ENCODE assay signal across 29 cellular contexts in genomic region chr3:144553301-144553700, GRCh38.
"Had no signal": no experiment of that assay in that cellular context is flagged by ENCODE, and none has a peak within 500 bp of the region (broad histone marks: within the 10 kb centered on the region; RNA-seq: fewer than 3 reads in every experiment).

No MANE protein-coding gene starts in this region.

- H3K36me3 ChIP-seq: pancreas, prostate gland, stomach, thyroid gland, upper lobe of right lung had no signal

- H3K27ac ChIP-seq: body of pancreas, pancreas, prostate gland, stomach, thyroid gland, upper lobe of right lung had no signal

- DNase-seq: activated CD4-positive, alpha-beta T cell treated with anti-CD3 and anti-CD28 coated beads for 4 hours; activated CD4-positive, alpha-beta T cell treated with anti-CD3 and anti-CD28 coated beads, Interleukin-2, amount 50 U/mL, for 4 hours; activated naive CD4-positive, alpha-beta T cell; activated T-cell treated with anti-CD3 and anti-CD28 coated beads for 4 hours; activated T-cell treated with anti-CD3 and anti-CD28 coated beads, Interleukin-2, amount 50 U/mL, for 72 hours; aorta; body of pancreas; dermis blood vessel endothelial cell; effector CD8-positive, alpha-beta T cell; left cardiac atrium; left ventricle myocardium superior; naive thymus-derived CD4-positive, alpha-beta T cell; nucleus accumbens; pancreas; retina; stimulated activated CD4-positive, alpha-beta T cell treated with anti-CD3 and anti-CD28 coated beads, Interleukin-15, amount 100 ng/mL, for 24 hours; stimulated activated CD4-positive, alpha-beta T cell treated with anti-CD3 and anti-CD28 coated beads, Interleukin-2, amount 100 ng/mL, for 24 hours; stimulated activated naive B cell treated with anti-CD40 and anti-IgM and Interleukin-4, amounts not matched to agents 10 μg/mL and 1 μg/mL and 100 μg/mL, for 72 hours; stomach; T1000; thyroid gland; upper lobe of right lung had no signal

- H3K4me3 Mint-ChIP-seq: activated naive CD8-positive, alpha-beta T cell; activated T-cell treated with anti-CD3 and anti-CD28 coated beads, Interleukin-2, amount 50 U/mL, for 72 hours; mesothelial cell of epicardium; naive thymus-derived CD4-positive, alpha-beta T cell; stimulated activated naive B cell treated with anti-CD40 and anti-IgM and Interleukin-4, amounts not matched to agents 10 μg/mL and 1 μg/mL and 100 μg/mL, for 72 hours; T-helper 1 cell treated with Interleukin-12 subunit alpha and Interleukin-12 subunit beta and Interleukin-4 antibody, amounts not matched to agents 30 μg/mL and 1 μg/mL, for 36 hours had no signal

- ATAC-seq: activated T-cell treated with anti-CD3 and anti-CD28 coated beads, Interleukin-2, amount 50 U/mL, for 72 hours; body of pancreas; left cardiac atrium; left ventricle myocardium superior; naive thymus-derived CD4-positive, alpha-beta T cell; pancreas; stimulated activated naive B cell treated with anti-CD40 and anti-IgM and Interleukin-4, amounts not matched to agents 10 μg/mL and 1 μg/mL and 100 μg/mL, for 72 hours; upper lobe of right lung had no signal

- FAIRE-seq: colon, frontal cortex, keratinocyte, pancreas had no signal

- H3K4me1 ChIP-seq: body of pancreas, pancreas, prostate gland, stomach, thyroid gland, upper lobe of right lung had no signal

- H3K9me3 ChIP-seq: body of pancreas, pancreas, prostate gland, stomach, thyroid gland, upper lobe of right lung had no signal

- H3K36me3 Mint-ChIP-seq: activated naive CD8-positive, alpha-beta T cell; mesothelial cell of epicardium; naive thymus-derived CD4-positive, alpha-beta T cell; stimulated activated naive B cell treated with anti-CD40 and anti-IgM and Interleukin-4, amounts not matched to agents 10 μg/mL and 1 μg/mL and 100 μg/mL, for 72 hours had no signal

- H3K27ac Mint-ChIP-seq: activated naive CD8-positive, alpha-beta T cell; activated T-cell treated with anti-CD3 and anti-CD28 coated beads, Interleukin-2, amount 50 U/mL, for 72 hours; naive thymus-derived CD4-positive, alpha-beta T cell; stimulated activated naive B cell treated with anti-CD40 and anti-IgM and Interleukin-4, amounts not matched to agents 10 μg/mL and 1 μg/mL and 100 μg/mL, for 72 hours; T-helper 1 cell treated with Interleukin-12 subunit alpha and Interleukin-12 subunit beta and Interleukin-4 antibody, amounts not matched to agents 30 μg/mL and 1 μg/mL, for 36 hours had no signal

- H3K9me3 Mint-ChIP-seq: mesothelial cell of epicardium; stimulated activated naive B cell treated with anti-CD40 and anti-IgM and Interleukin-4, amounts not matched to agents 10 μg/mL and 1 μg/mL and 100 μg/mL, for 72 hours; T-helper 1 cell treated with Interleukin-12 subunit alpha and Interleukin-12 subunit beta and Interleukin-4 antibody, amounts not matched to agents 30 μg/mL and 1 μg/mL, for 36 hours had no signal

- H3K4me3 ChIP-seq: body of pancreas, pancreas, prostate gland, stomach, thyroid gland, upper lobe of right lung had no signal

- H3K27me3 ChIP-seq: body of pancreas, pancreas, stomach, thyroid gland, upper lobe of right lung had no signal

- H3K27me3 Mint-ChIP-seq: activated naive CD8-positive, alpha-beta T cell; naive thymus-derived CD4-positive, alpha-beta T cell; stimulated activated naive B cell treated with anti-CD40 and anti-IgM and Interleukin-4, amounts not matched to agents 10 μg/mL and 1 μg/mL and 100 μg/mL, for 72 hours had no signal

- H3K4me1 Mint-ChIP-seq: naive thymus-derived CD4-positive, alpha-beta T cell; stimulated activated naive B cell treated with anti-CD40 and anti-IgM and Interleukin-4, amounts not matched to agents 10 μg/mL and 1 μg/mL and 100 μg/mL, for 72 hours had no signal
